ENCODE assay signal across 8 cellular contexts in the genomic region with DNA sequence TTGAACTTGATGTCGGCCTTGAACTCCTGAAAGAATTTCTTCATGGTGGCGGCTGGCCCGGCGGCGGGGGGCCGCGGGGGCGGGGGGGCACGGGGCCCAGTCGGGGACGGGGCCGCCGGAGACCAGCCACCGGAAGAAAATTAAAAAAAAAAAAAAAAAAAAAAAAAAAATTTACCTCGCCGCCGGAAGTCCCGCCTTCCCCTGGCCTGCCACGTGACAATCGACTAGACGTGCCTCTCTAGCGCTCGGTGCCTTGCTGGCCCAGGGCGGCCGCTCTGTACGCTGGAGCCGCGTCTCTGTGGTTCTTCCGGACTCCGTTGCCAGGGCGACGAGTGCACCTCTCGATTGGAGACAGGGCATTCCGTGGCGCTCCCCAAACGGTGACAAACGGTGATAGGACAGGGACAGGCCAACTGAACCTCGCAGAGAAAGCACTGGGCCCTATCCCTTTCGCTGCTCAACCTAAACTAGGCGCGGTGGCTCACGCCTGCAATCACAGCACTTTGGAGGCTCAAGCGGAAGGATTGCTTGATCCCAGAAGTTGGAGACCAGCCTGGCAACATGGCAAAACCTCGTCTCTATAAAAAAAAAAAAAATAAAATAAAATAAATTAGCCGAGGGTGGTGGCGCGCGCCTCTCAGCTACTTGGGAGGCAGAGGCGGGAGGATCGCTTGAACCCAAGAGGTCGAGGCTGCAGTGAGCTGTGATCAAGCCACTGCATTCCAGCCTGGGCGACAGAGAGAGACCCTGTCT. TPM values are rescaled to one million over a fixed set of nuclear protein-coding genes. Genes with fewer than 3 reads are reported as not detected.
A peak's percentile ranks its signal among the peaks of the same experiment; 100 is the strongest.
DNase-seq lines count a peak whose midpoint lies in the region; ATAC-seq and TF ChIP-seq lines count a peak whose summit lies in the region.

A gene with protein sequence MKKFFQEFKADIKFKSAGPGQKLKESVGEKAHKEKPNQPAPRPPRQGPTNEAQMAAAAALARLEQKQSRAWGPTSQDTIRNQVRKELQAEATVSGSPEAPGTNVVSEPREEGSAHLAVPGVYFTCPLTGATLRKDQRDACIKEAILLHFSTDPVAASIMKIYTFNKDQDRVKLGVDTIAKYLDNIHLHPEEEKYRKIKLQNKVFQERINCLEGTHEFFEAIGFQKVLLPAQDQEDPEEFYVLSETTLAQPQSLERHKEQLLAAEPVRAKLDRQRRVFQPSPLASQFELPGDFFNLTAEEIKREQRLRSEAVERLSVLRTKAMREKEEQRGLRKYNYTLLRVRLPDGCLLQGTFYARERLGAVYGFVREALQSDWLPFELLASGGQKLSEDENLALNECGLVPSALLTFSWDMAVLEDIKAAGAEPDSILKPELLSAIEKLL (minus strand): TSS at position 141 of the 753 bp plus-strand sequence. CDS start 97 bp downstream, at position 44.

- H3K4me3 ChIP-seq in OCI-LY7 (ENCODE audit: low read depth, low read length, poor library complexity, severe bottlenecking) = peak within 1 kb of the TSS; percentile 82

- in situ Hi-C loops in Caki2 (cut with HindIII; ENCODE audit: low pct_unique_long_range_greater_than_20kb, low sequenced_read_pairs) = no loop called here

- H3K36me3 ChIP-seq in OCI-LY7 (ENCODE audit: insufficient read depth, low read length) = peaks cover 8% of the 10 kb centered on the region; the same call in 1 of the 2 replicates

- CTCF ChIA-PET in OCI-LY7 (lab: Charles Lee; ENCODE audit: unreplicated experiment) = no interaction called here

- BruUV-seq in OCI-LY7 (replicated peaks; lab: Mats Ljungman, UMichigan) = no TSS peak

- TF ChIP-seq CTCF in OCI-LY7 (conservative IDR thresholded peaks at IDR 0.05; ENCODE audit: low read length) = no peak

- POLR2A ChIA-PET in OCI-LY7 (lab: Charles Lee) = interaction anchor here (0.7 to 1.4 kb wide), 4 partner anchors 11 to 134 kb away, joined by 3 to 9 read pairs (median 3); no protein-coding TSS in a partner anchor

- peak within 1 kb of the TSS; percentile 66 for H2AFZ ChIP-seq in OCI-LY7 (ENCODE audit: low read length)

- peaks cover 11% of the 10 kb centered on the region; the same call in 1 of the 2 replicates for H3K79me2 ChIP-seq in OCI-LY7 (ENCODE audit: insufficient read depth, low read depth, low read length)

- peak within 1 kb of the TSS; percentile 32 for H3K27ac ChIP-seq in OCI-LY7 (ENCODE audit: low read depth, low read length, poor library complexity, severe bottlenecking)

- DNase-seq in Caki2 (ENCODE audit: low read depth) (peak; percentile 97), HuH-7.5 (ENCODE audit: low spot score) (peak; percentile 94), OCI-LY7 (ENCODE audit: low spot score) (peak; percentile 99), activated T-cell treated with anti-CD3 and anti-CD28 coated beads for 1 hour (ENCODE audit: low read depth) (peak; percentile 95), epidermal melanocyte (ENCODE audit: insufficient read length, low spot score) (peak; percentile 94), middle frontal gyrus (ENCODE audit: extremely low spot score, low spot score) (peak; percentile 95)
- peak; percentile 94 to 96 for DNase-seq in stimulated activated CD8-positive, alpha-beta memory T cell treated with anti-CD3 and anti-CD28 coated beads, Interleukin-2, amount 100 ng/mL, for 48 hours (ENCODE audit: low read depth in 2 of 2)

- no peaks in the 10 kb centered on the region; the same call in 1 of the 2 replicates for H4K20me1 ChIP-seq in OCI-LY7 (ENCODE audit: insufficient read depth, low read length)

- peak; percentile 76 for ATAC-seq in GM21526 (IDR thresholded peaks at IDR 0.05; ENCODE audit: low FRiP score, unreplicated experiment)

- H3K9me3 ChIP-seq in OCI-LY7 (ENCODE audit: low read length) = no peaks in the 10 kb centered on the region

- peaks cover 15% of the 10 kb centered on the region for H3K4me1 ChIP-seq in OCI-LY7 (ENCODE audit: insufficient read depth, low read length, poor library complexity, severe bottlenecking)

- H3K4me2 ChIP-seq in OCI-LY7 (ENCODE audit: low read length) = peak within 1 kb of the TSS; percentile 99

- intact Hi-C loops in OCI-LY7 (cut with micrococcal nuclease; ENCODE audit: unreplicated experiment) = no loop called here

- no peaks in the 10 kb centered on the region for H3K9me2 ChIP-seq in OCI-LY7 (ENCODE audit: insufficient read depth, low read length)

RNA-seq across cellular contexts. Expression of the gene that starts here (rescaled TPM):
- 185 and 223 TPM in 2 replicates for total RNA-seq in Caki2 (2014; rRNA removed; shearing (Covaris generic); ENCODE audit: low replicate concordance)
- 42.3 and 43.5 TPM in 2 replicates for total RNA-seq in OCI-LY7 (2014; rRNA removed; shearing (Covaris generic))
- 51.9 and 57.0 TPM in 2 replicates for total RNA-seq in OCI-LY7 (2022)

Comparison
In these comparisons a context has a peak if more than half of its experiments do, and no peak if none do; other contexts are left out.
1. Peak in every context shown above with its lines: DNase-seq, ATAC-seq, H3K4me3 ChIP-seq and H3K27ac ChIP-seq.